12 cellular contexts compared by ENCODE assay signal in the genomic region with DNA sequence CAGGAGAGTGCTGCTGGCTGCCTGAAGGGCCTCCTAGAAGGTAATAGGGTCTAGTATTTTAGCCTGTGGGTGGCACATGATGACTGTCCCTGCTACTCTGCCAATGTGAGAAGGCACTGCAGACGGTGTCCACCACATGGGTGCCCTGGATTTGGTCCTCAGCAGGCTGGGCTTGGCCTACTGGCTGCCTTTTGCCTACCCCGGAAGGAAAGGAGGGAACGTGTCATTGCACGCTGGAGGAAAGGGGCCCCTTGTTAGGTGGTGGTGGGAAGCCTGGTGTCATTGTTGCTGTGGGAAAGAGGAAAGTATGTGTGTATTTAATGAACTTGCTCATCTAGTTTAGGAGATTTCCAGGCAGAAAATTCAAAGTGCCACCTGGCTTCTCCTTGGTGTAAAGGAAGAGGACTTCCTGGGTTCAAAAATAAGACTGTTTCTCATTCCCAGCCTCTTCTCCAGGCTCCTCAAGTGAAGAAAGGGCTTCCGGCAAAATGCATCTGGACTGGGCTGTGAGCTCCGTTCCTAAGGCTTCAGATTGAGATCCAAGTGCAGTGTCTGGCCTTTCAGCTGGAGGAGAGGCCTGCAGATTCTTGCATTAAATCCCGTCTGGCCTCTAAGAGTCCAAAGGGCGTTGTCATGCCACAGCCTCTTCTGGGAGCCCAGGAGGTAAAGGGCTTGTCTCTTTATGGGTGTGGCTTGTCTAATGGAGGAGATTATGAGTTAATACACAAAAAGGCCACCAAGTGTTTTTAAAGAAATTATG. TPM values are rescaled to one million over a fixed set of nuclear protein-coding genes. Genes with fewer than 3 reads are reported as not detected.
DNase-seq lines count a peak whose midpoint lies in the region; ATAC-seq lines count a peak whose summit lies in the region.
"Had no signal": no experiment of that assay in that cellular context is flagged by ENCODE, and none has a peak within 500 bp of the region (broad histone marks: within the 10 kb centered on the region; RNA-seq: fewer than 3 reads in every experiment).

No MANE protein-coding gene starts in this region.

- no peaks in the 10 kb centered on the region for H3K27me3 Mint-ChIP-seq in stimulated activated naive CD8-positive, alpha-beta T cell treated with anti-CD3 and anti-CD28 coated beads, Interleukin-15, Interleukin-2, amounts not matched to agents 100 ng/mL and 50 ng/mL, for 24 hours
- no peaks in the 10 kb centered on the region for H3K27me3 Mint-ChIP-seq in activated CD4-positive, alpha-beta memory T cell treated with anti-CD3 and anti-CD28 coated beads, Interleukin-2, amount 10 ng/mL, durations not matched to agents 7 days and 5 days

- peaks cover 18% of the 10 kb centered on the region for H3K36me3 Mint-ChIP-seq in stimulated activated naive CD8-positive, alpha-beta T cell treated with anti-CD3 and anti-CD28 coated beads, Interleukin-15, Interleukin-2, amounts not matched to agents 100 ng/mL and 50 ng/mL, for 24 hours (ENCODE audit: low read depth)
- peaks cover 18% of the 10 kb centered on the region for H3K36me3 Mint-ChIP-seq in activated CD4-positive, alpha-beta memory T cell treated with anti-CD3 and anti-CD28 coated beads, Interleukin-2, amount 10 ng/mL, durations not matched to agents 7 days and 5 days (ENCODE audit: low read depth)

- H3K4me3 Mint-ChIP-seq in stimulated activated naive CD8-positive, alpha-beta T cell treated with anti-CD3 and anti-CD28 coated beads, Interleukin-15, Interleukin-2, amounts not matched to agents 100 ng/mL and 50 ng/mL, for 24 hours = no peak overlapping the region
- no peak overlapping the region for H3K4me3 Mint-ChIP-seq in activated CD4-positive, alpha-beta memory T cell treated with anti-CD3 and anti-CD28 coated beads, Interleukin-2, amount 10 ng/mL, durations not matched to agents 7 days and 5 days

- peaks cover 82% of the 10 kb centered on the region for H3K4me1 Mint-ChIP-seq in stimulated activated naive CD8-positive, alpha-beta T cell treated with anti-CD3 and anti-CD28 coated beads, Interleukin-15, Interleukin-2, amounts not matched to agents 100 ng/mL and 50 ng/mL, for 24 hours (ENCODE audit: low read depth)
- peaks cover 75% of the 10 kb centered on the region for H3K4me1 Mint-ChIP-seq in activated CD4-positive, alpha-beta memory T cell treated with anti-CD3 and anti-CD28 coated beads, Interleukin-2, amount 10 ng/mL, durations not matched to agents 7 days and 5 days

- ATAC-seq in stimulated activated naive CD8-positive, alpha-beta T cell treated with anti-CD3 and anti-CD28 coated beads, Interleukin-15, Interleukin-2, amounts not matched to agents 100 U/mL and 50 U/mL, for 24 hours = no peak
- ATAC-seq in GM21619 (IDR thresholded peaks at IDR 0.05; ENCODE audit: unreplicated experiment) (no peak), GM21515 (IDR thresholded peaks at IDR 0.05; ENCODE audit: unreplicated experiment) (no peak), GM18873 (IDR thresholded peaks at IDR 0.05; ENCODE audit: low FRiP score, unreplicated experiment) (no peak)

- H3K27ac Mint-ChIP-seq in stimulated activated naive CD8-positive, alpha-beta T cell treated with anti-CD3 and anti-CD28 coated beads, Interleukin-15, Interleukin-2, amounts not matched to agents 100 ng/mL and 50 ng/mL, for 24 hours = peak overlapping the region; percentile 45
- H3K27ac Mint-ChIP-seq in activated CD4-positive, alpha-beta memory T cell treated with anti-CD3 and anti-CD28 coated beads, Interleukin-2, amount 10 ng/mL, durations not matched to agents 7 days and 5 days = peak overlapping the region; percentile 23

- DNase-seq in stimulated activated naive CD8-positive, alpha-beta T cell treated with anti-CD3 and anti-CD28 coated beads, Interleukin-15, Interleukin-2, amounts not matched to agents 100 U/mL and 50 U/mL, for 24 hours = no peak
- DNase-seq in activated CD4-positive, alpha-beta memory T cell treated with anti-CD3 and anti-CD28 coated beads, Interleukin-2, amount 10 ng/mL, durations not matched to agents 7 days and 5 days = no peak
- DNase-seq in iris pigment epithelial cell (ENCODE audit: low read depth) (peak; percentile 17), NCI-H2227 treated with DMSO at 0.1 percent for 48 hours (lab: John Stamatoyannopoulos, UW) (no peak)
- DNase-seq: EL; foreskin melanocyte; stimulated activated CD4-positive, alpha-beta T cell treated with anti-CD3 and anti-CD28 coated beads, Interleukin-2, amount 100 ng/mL, for 48 hours; upper lobe of left lung had no signal

- CTCF ChIA-PET in activated CD4-positive, alpha-beta memory T cell treated with anti-CD3 and anti-CD28 coated beads, Interleukin-2, amount 10 ng/mL, durations not matched to agents 7 days and 5 days (lab: Charles Lee) = no interaction called here

- POLR2A ChIA-PET in activated CD4-positive, alpha-beta memory T cell treated with anti-CD3 and anti-CD28 coated beads, Interleukin-2, amount 10 ng/mL, durations not matched to agents 7 days and 5 days (lab: Charles Lee) = no interaction called here

- H3K9me3 Mint-ChIP-seq in stimulated activated naive CD8-positive, alpha-beta T cell treated with anti-CD3 and anti-CD28 coated beads, Interleukin-15, Interleukin-2, amounts not matched to agents 100 ng/mL and 50 ng/mL, for 24 hours = no peaks in the 10 kb centered on the region
- no peaks in the 10 kb centered on the region for H3K9me3 Mint-ChIP-seq in activated CD4-positive, alpha-beta memory T cell treated with anti-CD3 and anti-CD28 coated beads, Interleukin-2, amount 10 ng/mL, durations not matched to agents 7 days and 5 days

RNA-seq across cellular contexts. Expression of a gene that starts 55.1 kb away (rescaled TPM):
- 10 to 100 TPM; 88.9 to 91.8 TPM for total RNA-seq in activated CD4-positive, alpha-beta memory T cell treated with anti-CD3 and anti-CD28 coated beads, Interleukin-2, amount 10 ng/mL, durations not matched to agents 7 days and 5 days
